13 cellular contexts compared by ENCODE assay signal in genomic region chr13:113927661-113928581, GRCh38. TPM values are rescaled to one million over a fixed set of nuclear protein-coding genes. Genes with fewer than 3 reads are reported as not detected.
DNase-seq lines count a peak whose midpoint lies in the region; ATAC-seq, FAIRE-seq and TF ChIP-seq lines count a peak whose summit lies in the region.
"Had no signal": no experiment of that assay in that cellular context is flagged by ENCODE, and none has a peak within 500 bp of the region (broad histone marks: within the 10 kb centered on the region; RNA-seq: fewer than 3 reads in every experiment).

No MANE protein-coding gene starts in this region.

- TF ChIP-seq CTCF in fibroblast of villous mesenchyme (IDR thresholded peaks at IDR 0.05; ENCODE audit: insufficient read depth, low read depth, low read length) (no peak), osteocyte (IDR thresholded peaks at IDR 0.05) (no peak)

- H3K9me3 Mint-ChIP-seq in osteocyte (ENCODE audit: unreplicated experiment): no peaks in the 10 kb centered on the region
- no peaks in the 10 kb centered on the region for H3K9me3 Mint-ChIP-seq in stimulated activated naive CD8-positive, alpha-beta T cell treated with anti-CD3 and anti-CD28 coated beads, Interleukin-15, amount 100 ng/mL, for 72 hours

- DNase-seq in AG08395 (ENCODE audit: low spot score) (peak; percentile 93), SK-N-MC (ENCODE audit: low read depth, low spot score) (peak; percentile 72), fibroblast of villous mesenchyme (ENCODE audit: low read depth) (peak; percentile 99), osteocyte (ENCODE audit: extremely low spot score, unreplicated experiment) (peak; percentile 83), SK-N-DZ (ENCODE audit: low spot score) (no peak), GM12892 (ENCODE audit: insufficient read length) (no peak), T-helper 1 cell (no peak)
- DNase-seq in stimulated activated naive CD8-positive, alpha-beta T cell treated with anti-CD3 and anti-CD28 coated beads, Interleukin-15, amount 100 ng/mL, for 72 hours: no peak
- DNase-seq: NCI-H774 had no signal

- H3K9ac ChIP-seq in SK-N-MC (ENCODE audit: insufficient read length): no peak overlapping the region
- H3K9ac ChIP-seq: BLaER1 treated with 17β-estradiol and CSF1 and Interleukin-3, amounts not matched to agents 10 nM and 100 nM had no signal

- no peak overlapping the region for H3K4me3 Mint-ChIP-seq in osteocyte (ENCODE audit: unreplicated experiment)
- no peak overlapping the region for H3K4me3 Mint-ChIP-seq in stimulated activated naive CD8-positive, alpha-beta T cell treated with anti-CD3 and anti-CD28 coated beads, Interleukin-15, amount 100 ng/mL, for 72 hours

- no peak for FAIRE-seq in GM12892 (lab: Jason Lieb, UNC)

- no peak for ATAC-seq in stimulated activated naive CD8-positive, alpha-beta T cell treated with anti-CD3 and anti-CD28 coated beads, Interleukin-15, amount 100 ng/mL, for 72 hours
- ATAC-seq: HCT116 had no signal

- TF ChIP-seq POLR2A in GM12892 (IDR thresholded peaks at IDR 0.05; ENCODE audit: low read depth, low read length): no peak

- no peak overlapping the region for H3K27ac ChIP-seq in SK-N-MC
- H3K27ac ChIP-seq: BLaER1 treated with 17β-estradiol and CSF1 and Interleukin-3, amounts not matched to agents 10 nM and 100 nM; right lobe of liver; VCaP had no signal

- H3K4me1 Mint-ChIP-seq in osteocyte (ENCODE audit: unreplicated experiment): peaks cover 2% of the 10 kb centered on the region
- H3K4me1 Mint-ChIP-seq in stimulated activated naive CD8-positive, alpha-beta T cell treated with anti-CD3 and anti-CD28 coated beads, Interleukin-15, amount 100 ng/mL, for 72 hours: no peaks in the 10 kb centered on the region

- H3K36me3 Mint-ChIP-seq in osteocyte (ENCODE audit: unreplicated experiment): no peaks in the 10 kb centered on the region

- H3K27ac Mint-ChIP-seq in osteocyte (ENCODE audit: unreplicated experiment): no peak overlapping the region
- H3K27ac Mint-ChIP-seq in stimulated activated naive CD8-positive, alpha-beta T cell treated with anti-CD3 and anti-CD28 coated beads, Interleukin-15, amount 100 ng/mL, for 72 hours: no peak overlapping the region

- no peaks in the 10 kb centered on the region for H3K27me3 Mint-ChIP-seq in osteocyte (ENCODE audit: unreplicated experiment)
- peaks cover 10% of the 10 kb centered on the region for H3K27me3 Mint-ChIP-seq in stimulated activated naive CD8-positive, alpha-beta T cell treated with anti-CD3 and anti-CD28 coated beads, Interleukin-15, amount 100 ng/mL, for 72 hours

- H3K4me3 ChIP-seq in SK-N-MC (peak overlapping the region; percentile 41), fibroblast of villous mesenchyme (ENCODE audit: low read depth, low read length) (no peak overlapping the region)
- H3K4me3 ChIP-seq: BLaER1 treated with 17β-estradiol and CSF1 and Interleukin-3, amounts not matched to agents 10 nM and 100 nM; right lobe of liver had no signal

- H3K36me3 ChIP-seq in SK-N-MC (ENCODE audit: insufficient read depth, low read length): no peaks in the 10 kb centered on the region
- H3K36me3 ChIP-seq: BLaER1 treated with 17β-estradiol and CSF1 and Interleukin-3, amounts not matched to agents 10 nM and 100 nM; right lobe of liver had no signal

- no peaks in the 10 kb centered on the region for H3K9me3 ChIP-seq in SK-N-MC (ENCODE audit: low read depth, low read length)
- H3K9me3 ChIP-seq: right lobe of liver had no signal

RNA-seq across cellular contexts. Expression of gene C13orf46, which starts 46.0 kb away (rescaled TPM):
- total RNA-seq in fibroblast of villous mesenchyme (under 0.01 TPM in 2 replicates), osteocyte (2.4 and 2.9 TPM in 2 replicates)
- not detected in 2 replicates for polyA plus RNA-seq in SK-N-DZ (2014; cell fraction: cytosol; rRNA removed)
- polyA plus RNA-seq in SK-N-DZ (2014; cell fraction: nucleus; rRNA removed): not detected in 2 replicates
- polyA plus RNA-seq in GM12892 (2012; ENCODE audit: missing spikeins): 0.08 TPM

Comparison
In these comparisons a context has a peak if more than half of its experiments do, and no peak if none do; other contexts are left out.
1. DNase-seq: peak in AG08395 (single experiment), SK-N-MC (single experiment), fibroblast of villous mesenchyme (single experiment) and osteocyte (single experiment); none in SK-N-DZ (single experiment), GM12892 (single experiment), stimulated activated naive CD8-positive, alpha-beta T cell treated with anti-CD3 and anti-CD28 coated beads, Interleukin-15, amount 100 ng/mL, for 72 hours (0 of 2) and T-helper 1 cell (0 of 5).